ENCODE assay signal across 8 cellular contexts in genomic region chr14:76917759-76918175, GRCh38.
DNase-seq lines count a peak whose midpoint lies in the region; TF ChIP-seq lines count a peak whose summit lies in the region.

No MANE protein-coding gene starts in this region.

- no peaks in the 10 kb centered on the region for H3K27me3 ChIP-seq in neural progenitor cell

- no peaks in the 10 kb centered on the region for H3K36me3 ChIP-seq in neural progenitor cell

- peak overlapping the region; percentile 15 for H3K4me2 ChIP-seq in neural progenitor cell

- no peaks in the 10 kb centered on the region for H3K79me2 ChIP-seq in neural progenitor cell (ENCODE audit: low read depth)

- peak overlapping the region; percentile 53 for H3K4me3 Mint-ChIP-seq in neural progenitor cell

- H3K27ac ChIP-seq in caudate nucleus (ENCODE audit: low read depth, low read length), result peak overlapping the region; percentile 82
- H3K27ac ChIP-seq in neural progenitor cell, result no peak overlapping the region

- no peaks in the 10 kb centered on the region for H3K9me3 Mint-ChIP-seq in neural progenitor cell

- H3K36me3 Mint-ChIP-seq in neural progenitor cell, result no peaks in the 10 kb centered on the region

- no peaks in the 10 kb centered on the region for H4K20me1 ChIP-seq in neural progenitor cell (ENCODE audit: low read depth)

- H2AFZ ChIP-seq in neural progenitor cell (replicated peaks), result no peak overlapping the region

- H3K9me3 ChIP-seq in neural progenitor cell (ENCODE audit: low read depth), result no peaks in the 10 kb centered on the region

- TF ChIP-seq CTCF in neural progenitor cell (IDR thresholded peaks at IDR 0.05) (no peak), GM13976 (IDR thresholded peaks at IDR 0.05; ENCODE audit: borderline replicate concordance, control extremely low read depth, extremely low read depth, insufficient read depth, missing control alignments) (no peak)

- peak overlapping the region; percentile 99 for H3K27ac Mint-ChIP-seq in neural progenitor cell

- H3K4me1 ChIP-seq in neural progenitor cell, result peaks cover 39% of the 10 kb centered on the region

- DNase-seq in Ammon's horn (ENCODE audit: low spot score) (peak; percentile 65), NCI-H187 treated with DMSO at 0.1 percent for 48 hours (lab: John Stamatoyannopoulos, UW) (peak; percentile 91), caudate nucleus (lab: John Stamatoyannopoulos, UW) (peak in 13 of 61 donors; percentile 23 to 71 (median 59)), neural progenitor cell (ENCODE audit: low spot score) (no peak), foreskin melanocyte (no peak), NCI-H524 treated with DMSO at 0.1 percent for 48 hours (lab: John Stamatoyannopoulos, UW) (no peak), GM13976 (ENCODE audit: low spot score) (no peak)
- no peak for DNase-seq in activated T-cell treated with anti-CD3 and anti-CD28 coated beads, Interleukin-2, amount 50 U/mL, for 1 hour

- H3K27me3 Mint-ChIP-seq in neural progenitor cell (ENCODE audit: insufficient read depth, low read depth), result peaks cover 20% of the 10 kb centered on the region

- no peak overlapping the region for H3K9ac ChIP-seq in neural progenitor cell

- H3K4me3 ChIP-seq in neural progenitor cell, result no peak overlapping the region

- H3F3A ChIP-seq in neural progenitor cell (ENCODE audit: low read depth), result peaks cover 20% of the 10 kb centered on the region

- in situ Hi-C loops in GM13976 (cut with MboI; ENCODE audit: low sequenced_read_pairs, unreplicated experiment), result loop anchor here (10.0 kb wide), 1 partner anchor 147 kb away; no protein-coding TSS in a partner anchor

- H3K4me1 Mint-ChIP-seq in neural progenitor cell, result peaks cover 84% of the 10 kb centered on the region

Comparison
In these comparisons a context has a peak if more than half of its experiments do, and no peak if none do; other contexts are left out.
1. DNase-seq: peak in Ammon's horn (single experiment) and NCI-H187 treated with DMSO at 0.1 percent for 48 hours (single experiment); none in neural progenitor cell (single experiment), foreskin melanocyte (single experiment), NCI-H524 treated with DMSO at 0.1 percent for 48 hours (single experiment), GM13976 (single experiment) and activated T-cell treated with anti-CD3 and anti-CD28 coated beads, Interleukin-2, amount 50 U/mL, for 1 hour (single experiment).